ENCODE assay signal across 9 cellular contexts in the genomic region with DNA sequence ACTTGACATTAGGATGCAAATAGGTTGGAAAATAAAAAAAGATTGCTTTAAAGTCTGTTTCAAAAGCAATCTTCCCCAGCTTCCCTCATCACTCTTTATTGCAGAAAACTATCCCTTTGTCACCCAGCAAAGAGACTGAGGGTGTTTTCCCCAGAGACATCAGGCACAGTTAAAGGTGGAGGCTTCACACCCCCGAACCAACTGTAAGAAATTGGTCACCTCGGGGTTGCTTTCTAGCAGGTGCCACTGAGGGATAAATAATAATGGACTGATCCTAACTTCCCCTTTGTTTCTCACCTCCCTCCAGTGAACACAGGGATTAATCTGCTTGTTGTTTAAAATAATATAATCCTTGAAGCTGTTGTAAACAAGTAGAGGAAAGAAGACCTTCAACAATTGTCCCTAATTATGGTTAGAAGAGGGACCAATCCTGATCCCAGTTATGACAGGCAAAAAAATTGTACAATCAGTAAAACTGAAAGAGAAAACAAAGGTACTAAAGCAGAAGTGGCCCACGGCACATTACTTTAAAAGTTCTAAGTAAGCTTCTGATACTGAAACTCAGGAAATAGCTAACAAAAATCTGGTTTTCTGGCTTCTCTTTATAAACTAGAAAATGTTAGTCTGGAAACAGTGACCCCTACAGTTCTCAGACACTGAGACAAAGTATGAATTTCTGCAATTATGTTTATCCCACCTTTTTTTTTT. TPM values are rescaled to one million over a fixed set of nuclear protein-coding genes. Genes with fewer than 3 reads are reported as not detected.
DNase-seq lines count a peak whose midpoint lies in the region; ATAC-seq, FAIRE-seq and TF ChIP-seq lines count a peak whose summit lies in the region.
"Had no signal": no experiment of that assay in that cellular context is flagged by ENCODE, and none has a peak within 500 bp of the region (broad histone marks: within the 10 kb centered on the region; RNA-seq: fewer than 3 reads in every experiment).

No MANE protein-coding gene starts in this region.

- peak; percentile 24 for TF ChIP-seq CTCF in A549 (IDR thresholded peaks at IDR 0.05)
- peak; percentile 71 for TF ChIP-seq CTCF in OCI-LY7 (conservative IDR thresholded peaks at IDR 0.05; ENCODE audit: low read length)
- no peak for TF ChIP-seq CTCF in omental fat pad (IDR thresholded peaks at IDR 0.05)

- no peaks in the 10 kb centered on the region for H3K79me2 ChIP-seq in OCI-LY7 (ENCODE audit: insufficient read depth, low read depth, low read length)

- TF ChIP-seq EP300 in A549 (IDR thresholded peaks at IDR 0.05) = no peak

- TF ChIP-seq RAD21 in A549 (conservative IDR thresholded peaks at IDR 0.05 in 1 of 2, IDR thresholded peaks at IDR 0.05 in 1 of 2) = no peak; a peak in 1 of 5 replicates

- TF ChIP-seq POLR2A in A549 (IDR thresholded peaks at IDR 0.05; ENCODE audit: low read length) = no peak

- H3K9me3 ChIP-seq in A549 = no peaks in the 10 kb centered on the region
- H3K9me3 ChIP-seq in OCI-LY7 (ENCODE audit: low read length) = no peaks in the 10 kb centered on the region

- no peak overlapping the region for H3K27ac ChIP-seq in A549
- peak overlapping the region; percentile 70 for H3K27ac ChIP-seq in OCI-LY7 (ENCODE audit: low read depth, low read length, poor library complexity, severe bottlenecking)

- no peak overlapping the region for H3K4me2 ChIP-seq in A549
- peak overlapping the region; percentile 60 for H3K4me2 ChIP-seq in OCI-LY7 (ENCODE audit: low read length)

- peak overlapping the region; percentile 82; the same call in 1 of the 2 replicates for H2AFZ ChIP-seq in OCI-LY7 (ENCODE audit: low read length)

- intact Hi-C loops in OCI-LY7 (cut with micrococcal nuclease; ENCODE audit: unreplicated experiment) = loop anchor here (5.0 to 10.0 kb wide), 4 partner anchors 97 to 585 kb away; a partner anchor contains a TSS

- H4K20me1 ChIP-seq in OCI-LY7 (ENCODE audit: insufficient read depth, low read length) = no peaks in the 10 kb centered on the region

- no peaks in the 10 kb centered on the region for H3K9me2 ChIP-seq in OCI-LY7 (ENCODE audit: insufficient read depth, low read length)

- H3K36me3 ChIP-seq in OCI-LY7 (ENCODE audit: insufficient read depth, low read length) = no peaks in the 10 kb centered on the region

- H3K4me1 ChIP-seq in A549 (no peaks in the 10 kb centered on the region; the same call in 2 of the 3 replicates), OCI-LY7 (ENCODE audit: insufficient read depth, low read length, poor library complexity, severe bottlenecking) (peaks cover 17% of the 10 kb centered on the region)

- 18% methylated on average over 3 of the region's 3 CpGs for WGBS in A549 (ENCODE audit: missing lambda C conversion rate)

- no peak for DNase-seq in A549 (ENCODE audit: low read depth in 1 of 2, low spot score in 1 of 2)
- DNase-seq in OCI-LY7 (ENCODE audit: low spot score) = peak; percentile 69
- no peak for DNase-seq in omental fat pad (ENCODE audit: low spot score)
- DNase-seq in stimulated activated CD4-positive, alpha-beta T cell treated with anti-CD3 and anti-CD28 coated beads, Interleukin-12 subunit alpha, Interleukin-12 subunit beta, amount 100 ng/mL, for 4 hours = no peak
- no peak for DNase-seq in ureter (ENCODE audit: low spot score)
- no peak for DNase-seq in stimulated activated CD4-positive, alpha-beta T cell treated with anti-CD3 and anti-CD28 coated beads, Interleukin-2, amount 100 ng/mL, for 48 hours
- DNase-seq: KG1 had no signal

- CTCF ChIA-PET in A549 (lab: Yijun Ruan, JAX) (interaction anchor here (0.6 to 1.5 kb wide), 10 partner anchors 9 to 579 kb away, joined by 3 to 12 read pairs (median 4); no protein-coding TSS in a partner anchor), OCI-LY7 (lab: Charles Lee; ENCODE audit: unreplicated experiment) (interaction anchor here (1.3 kb wide), 1 partner anchor 212 kb away, joined by 3 read pairs; no protein-coding TSS in a partner anchor)

- BruUV-seq in OCI-LY7 (replicated peaks; lab: Mats Ljungman, UMichigan) = no TSS peak

- ATAC-seq in A549 (no peak), GM19035 (IDR thresholded peaks at IDR 0.05; ENCODE audit: unreplicated experiment) (peak; percentile 93), HG02885 (IDR thresholded peaks at IDR 0.05; ENCODE audit: poor library complexity, unreplicated experiment) (peak; percentile 93), omental fat pad (ENCODE audit: low FRiP score) (no peak)

- FAIRE-seq in A549 (lab: Jason Lieb, UNC) = no peak

- no peak overlapping the region for H3K4me3 ChIP-seq in A549
- H3K4me3 ChIP-seq in OCI-LY7 (ENCODE audit: low read depth, low read length, poor library complexity, severe bottlenecking) = peak overlapping the region; percentile 41

- POLR2A ChIA-PET in A549 (lab: Yijun Ruan, JAX) = no interaction called here
- POLR2A ChIA-PET in OCI-LY7 (lab: Charles Lee) = interaction anchor here (0.6 to 1.8 kb wide), 9 partner anchors 7 to 535 kb away, joined by 3 to 7 read pairs (median 4); a partner anchor contains a TSS

TF ChIP-seq in A549, 52 proteins besides CTCF, POLR2A, EP300 and RAD21 (continues in another document):
- TF ChIP-seq MAZ (IDR thresholded peaks at IDR 0.05; ENCODE audit: borderline replicate concordance, low read depth, low read length) (no peak), CHD2 (IDR thresholded peaks at IDR 0.05; ENCODE audit: low read length, partially characterized antibody) (no peak), GATA3 (IDR thresholded peaks at IDR 0.05; ENCODE audit: borderline replicate concordance) (no peak), EHMT2 (IDR thresholded peaks at IDR 0.05; ENCODE audit: low read depth) (no peak), HEYL (CRISPR knock-in tag; IDR thresholded peaks at IDR 0.05) (no peak), FOXS1 (CRISPR knock-in tag; IDR thresholded peaks at IDR 0.05) (no peak), CBX8 (IDR thresholded peaks at IDR 0.05) (no peak), POLR2AphosphoS2 (conservative IDR thresholded peaks at IDR 0.05; ENCODE audit: low read length) (no peak), PHF8 (IDR thresholded peaks at IDR 0.05; ENCODE audit: borderline replicate concordance, low read depth) (no peak), NR3C1 (IDR thresholded peaks at IDR 0.05) (no peak), CBX2 (IDR thresholded peaks at IDR 0.05; ENCODE audit: borderline replicate concordance, low read depth) (no peak), FOSB (CRISPR knock-in tag; IDR thresholded peaks at IDR 0.05) (no peak), HOXB13 (CRISPR knock-in tag; IDR thresholded peaks at IDR 0.05; ENCODE audit: low read depth) (no peak), ZSCAN20 (CRISPR knock-in tag; IDR thresholded peaks at IDR 0.05) (no peak)
- TF ChIP-seq, protein P1, sequence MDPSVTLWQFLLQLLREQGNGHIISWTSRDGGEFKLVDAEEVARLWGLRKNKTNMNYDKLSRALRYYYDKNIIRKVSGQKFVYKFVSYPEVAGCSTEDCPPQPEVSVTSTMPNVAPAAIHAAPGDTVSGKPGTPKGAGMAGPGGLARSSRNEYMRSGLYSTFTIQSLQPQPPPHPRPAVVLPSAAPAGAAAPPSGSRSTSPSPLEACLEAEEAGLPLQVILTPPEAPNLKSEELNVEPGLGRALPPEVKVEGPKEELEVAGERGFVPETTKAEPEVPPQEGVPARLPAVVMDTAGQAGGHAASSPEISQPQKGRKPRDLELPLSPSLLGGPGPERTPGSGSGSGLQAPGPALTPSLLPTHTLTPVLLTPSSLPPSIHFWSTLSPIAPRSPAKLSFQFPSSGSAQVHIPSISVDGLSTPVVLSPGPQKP (IDR thresholded peaks at IDR 0.05; ENCODE audit: low read depth, low read length) = no peak
- TF ChIP-seq, protein P2, sequence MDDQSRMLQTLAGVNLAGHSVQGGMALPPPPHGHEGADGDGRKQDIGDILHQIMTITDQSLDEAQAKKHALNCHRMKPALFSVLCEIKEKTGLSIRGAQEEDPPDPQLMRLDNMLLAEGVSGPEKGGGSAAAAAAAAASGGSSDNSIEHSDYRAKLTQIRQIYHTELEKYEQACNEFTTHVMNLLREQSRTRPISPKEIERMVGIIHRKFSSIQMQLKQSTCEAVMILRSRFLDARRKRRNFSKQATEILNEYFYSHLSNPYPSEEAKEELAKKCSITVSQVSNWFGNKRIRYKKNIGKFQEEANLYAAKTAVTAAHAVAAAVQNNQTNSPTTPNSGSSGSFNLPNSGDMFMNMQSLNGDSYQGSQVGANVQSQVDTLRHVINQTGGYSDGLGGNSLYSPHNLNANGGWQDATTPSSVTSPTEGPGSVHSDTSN (IDR thresholded peaks at IDR 0.05) = no peak
- TF ChIP-seq, protein P3, sequence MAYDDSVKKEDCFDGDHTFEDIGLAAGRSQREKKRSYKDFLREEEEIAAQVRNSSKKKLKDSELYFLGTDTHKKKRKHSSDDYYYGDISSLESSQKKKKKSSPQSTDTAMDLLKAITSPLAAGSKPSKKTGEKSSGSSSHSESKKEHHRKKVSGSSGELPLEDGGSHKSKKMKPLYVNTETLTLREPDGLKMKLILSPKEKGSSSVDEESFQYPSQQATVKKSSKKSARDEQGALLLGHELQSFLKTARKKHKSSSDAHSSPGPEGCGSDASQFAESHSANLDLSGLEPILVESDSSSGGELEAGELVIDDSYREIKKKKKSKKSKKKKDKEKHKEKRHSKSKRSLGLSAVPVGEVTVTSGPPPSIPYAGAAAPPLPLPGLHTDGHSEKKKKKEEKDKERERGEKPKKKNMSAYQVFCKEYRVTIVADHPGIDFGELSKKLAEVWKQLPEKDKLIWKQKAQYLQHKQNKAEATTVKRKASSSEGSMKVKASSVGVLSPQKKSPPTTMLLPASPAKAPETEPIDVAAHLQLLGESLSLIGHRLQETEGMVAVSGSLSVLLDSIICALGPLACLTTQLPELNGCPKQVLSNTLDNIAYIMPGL (CRISPR knock-in tag; IDR thresholded peaks at IDR 0.05; ENCODE audit: borderline replicate concordance) = no peak

RNA-seq across cellular contexts. Expression of a gene that starts 6.6 kb away (rescaled TPM):
- polyA plus RNA-seq in A549 (2011; rRNA removed) = 0.13 and 0.17 TPM in 2 replicates
- 0.01 and 0.04 TPM in 2 replicates for polyA plus RNA-seq in A549 (2012; cell fraction: cytosol; rRNA removed)
- polyA plus RNA-seq in A549 (2012; cell fraction: nucleus; rRNA removed) = 0.01 TPM in 2 replicates
- polyA plus RNA-seq in A549 (2017; fragmentation: RNase III; extraction: RNeasy Plus Mini Kit Qiagen cat#74134 plus additional on column Dnase treatment) = 0.14 to 0.18 TPM (median 0.16 TPM) in 3 replicates
- 0.17 and 0.19 TPM in 2 replicates for polyA minus RNA-seq in A549 (2011; rRNA and poly(A)+ RNA removed)
- total RNA-seq in OCI-LY7 (2014; rRNA removed; shearing (Covaris generic)) = not detected in 2 replicates
- total RNA-seq in OCI-LY7 (2022) = not detected in 2 replicates
- 1 to 10 TPM in 2 of 4 donors, under 1 TPM in 2; 0.32 to 1.7 (median 0.92) TPM for total RNA-seq in omental fat pad
- total RNA-seq in ureter = 0.34 TPM

Comparison
In these comparisons a context has a peak if more than half of its experiments do, and no peak if none do; other contexts are left out.
1. ATAC-seq: peak in GM19035 (single experiment) and HG02885 (single experiment); none in A549 (0 of 2) and omental fat pad (single experiment).
2. CTCF ChIP-seq: peak in A549 (single experiment) and OCI-LY7 (single experiment); none in omental fat pad (0 of 3).